ENCODE assay signal across 1 cellular context in genomic region chr4:147570616-147571015, GRCh38.
TF ChIP-seq lines count a peak whose summit lies in the region.

No MANE protein-coding gene starts in this region.

TF ChIP-seq in GM23338, 12 proteins besides CTCF, POLR2A, EP300 and RAD21 (continued from another document):
- TF ChIP-seq ZNF462 (CRISPR knock-in tag; IDR thresholded peaks at IDR 0.05) (no peak), ZNF331 (CRISPR knock-in tag; IDR thresholded peaks at IDR 0.05; ENCODE audit: low read depth) (no peak), STAT1 (IDR thresholded peaks at IDR 0.05; ENCODE audit: unreplicated experiment) (no peak), ETS1 (IDR thresholded peaks at IDR 0.05) (no peak), CREB1 (CRISPR knock-in tag; IDR thresholded peaks at IDR 0.05; ENCODE audit: low read depth) (no peak)
